Comparison of ENCODE assay signal across 23 cellular contexts in genomic region chr3:65905648-65906211, GRCh38.
"Had no signal": no experiment of that assay in that cellular context is flagged by ENCODE, and none has a peak within 500 bp of the region (broad histone marks: within the 10 kb centered on the region; RNA-seq: fewer than 3 reads in every experiment).

No MANE protein-coding gene starts in this region.

- H3K4me3 ChIP-seq: cardiac muscle cell, esophagus muscularis mucosa, lung, pancreas, stomach, testis, vagina had no signal

- H3K27me3 Mint-ChIP-seq: activated CD4-positive, alpha-beta memory T cell treated with anti-CD3 and anti-CD28 coated beads, Interleukin-2, amount 10 ng/mL, durations not matched to agents 7 days and 5 days; activated CD4-positive, alpha-beta T cell treated with anti-CD3 and anti-CD28 coated beads, Interleukin-2, amount 10 ng/mL, durations not matched to agents 24 days and 14 days; activated naive CD4-positive, alpha-beta T cell treated with anti-CD3 and anti-CD28 coated beads, Interleukin-2, amount 10 ng/mL, durations not matched to agents 7 days and 5 days; natural killer cell treated with Interleukin-12 subunit alpha and Interleukin-12 subunit beta and Interleukin-15 and Interleukin-18, amount 100 ng/mL, for 72 hours; T-cell had no signal

- ATAC-seq: activated CD4-positive, CD25-positive, alpha-beta regulatory T cell treated with anti-CD3 and anti-CD28 coated beads, Interleukin-2, amount 50 U/mL, for 24 hours; natural killer cell treated with Interleukin-12 subunit alpha and Interleukin-12 subunit beta and Interleukin-15 and Interleukin-18, amount 100 ng/mL, for 72 hours; sciatic nerve; stimulated activated effector memory CD8-positive, alpha-beta T cell treated with anti-CD3 and anti-CD28 coated beads, Interleukin-12 subunit alpha, Interleukin-12 subunit beta, amount 100 ng/mL, for 72 hours; T-cell had no signal

- H3K27ac Mint-ChIP-seq: activated CD4-positive, alpha-beta memory T cell treated with anti-CD3 and anti-CD28 coated beads, Interleukin-2, amount 10 ng/mL, durations not matched to agents 7 days and 5 days; activated CD4-positive, alpha-beta T cell treated with anti-CD3 and anti-CD28 coated beads, Interleukin-2, amount 10 ng/mL, durations not matched to agents 24 days and 14 days; activated naive CD4-positive, alpha-beta T cell treated with anti-CD3 and anti-CD28 coated beads, Interleukin-2, amount 10 ng/mL, durations not matched to agents 7 days and 5 days; natural killer cell treated with Interleukin-12 subunit alpha and Interleukin-12 subunit beta and Interleukin-15 and Interleukin-18, amount 100 ng/mL, for 72 hours; stimulated activated effector memory CD8-positive, alpha-beta T cell treated with anti-CD3 and anti-CD28 coated beads, Interleukin-12 subunit alpha, Interleukin-12 subunit beta, amount 100 ng/mL, for 72 hours; T-cell; T-helper 2 cell treated with Interferon-gamma antibody and Interleukin-4, amounts not matched to agents 5 μg/mL and 100 μg/mL, for 36 hours had no signal

- H3K4me3 Mint-ChIP-seq: activated CD4-positive, alpha-beta memory T cell treated with anti-CD3 and anti-CD28 coated beads, Interleukin-2, amount 10 ng/mL, durations not matched to agents 7 days and 5 days; activated CD4-positive, alpha-beta T cell treated with anti-CD3 and anti-CD28 coated beads, Interleukin-2, amount 10 ng/mL, durations not matched to agents 24 days and 14 days; activated naive CD4-positive, alpha-beta T cell treated with anti-CD3 and anti-CD28 coated beads, Interleukin-2, amount 10 ng/mL, durations not matched to agents 7 days and 5 days; natural killer cell treated with Interleukin-12 subunit alpha and Interleukin-12 subunit beta and Interleukin-15 and Interleukin-18, amount 100 ng/mL, for 72 hours; stimulated activated effector memory CD8-positive, alpha-beta T cell treated with anti-CD3 and anti-CD28 coated beads, Interleukin-12 subunit alpha, Interleukin-12 subunit beta, amount 100 ng/mL, for 72 hours; T-cell; T-helper 2 cell treated with Interferon-gamma antibody and Interleukin-4, amounts not matched to agents 5 μg/mL and 100 μg/mL, for 36 hours had no signal

- H3K9me3 Mint-ChIP-seq: activated CD4-positive, alpha-beta memory T cell treated with anti-CD3 and anti-CD28 coated beads, Interleukin-2, amount 10 ng/mL, durations not matched to agents 7 days and 5 days; activated CD4-positive, alpha-beta T cell treated with anti-CD3 and anti-CD28 coated beads, Interleukin-2, amount 10 ng/mL, durations not matched to agents 24 days and 14 days; stimulated activated effector memory CD8-positive, alpha-beta T cell treated with anti-CD3 and anti-CD28 coated beads, Interleukin-12 subunit alpha, Interleukin-12 subunit beta, amount 100 ng/mL, for 72 hours; T-helper 2 cell treated with Interferon-gamma antibody and Interleukin-4, amounts not matched to agents 5 μg/mL and 100 μg/mL, for 36 hours had no signal

- DNase-seq: activated CD4-positive, alpha-beta memory T cell treated with anti-CD3 and anti-CD28 coated beads, Interleukin-2, amount 10 ng/mL, durations not matched to agents 7 days and 5 days; activated CD4-positive, alpha-beta T cell treated with anti-CD3 and anti-CD28 coated beads, Interleukin-2, amount 10 ng/mL, durations not matched to agents 24 days and 14 days; activated effector memory CD4-positive, alpha-beta T cell treated with anti-CD3 and anti-CD28 coated beads, Interleukin-2, amount 50 U/mL, for 16 hours; activated naive CD4-positive, alpha-beta T cell treated with anti-CD3 and anti-CD28 coated beads, Interleukin-2, amount 10 ng/mL, durations not matched to agents 7 days and 5 days; dermis blood vessel endothelial cell; effector CD8-positive, alpha-beta T cell; midbrain; pancreas; small intestine; stimulated activated CD4-positive, alpha-beta T cell treated with anti-CD3 and anti-CD28 coated beads, Interleukin-2, amount 100 ng/mL, for 24 hours; stomach; T-cell; testis; trophoblast cell had no signal

- H3K36me3 Mint-ChIP-seq: activated naive CD4-positive, alpha-beta T cell treated with anti-CD3 and anti-CD28 coated beads, Interleukin-2, amount 10 ng/mL, durations not matched to agents 7 days and 5 days; natural killer cell treated with Interleukin-12 subunit alpha and Interleukin-12 subunit beta and Interleukin-15 and Interleukin-18, amount 100 ng/mL, for 72 hours; stimulated activated effector memory CD8-positive, alpha-beta T cell treated with anti-CD3 and anti-CD28 coated beads, Interleukin-12 subunit alpha, Interleukin-12 subunit beta, amount 100 ng/mL, for 72 hours; T-cell had no signal

- H3K4me1 Mint-ChIP-seq: activated CD4-positive, alpha-beta memory T cell treated with anti-CD3 and anti-CD28 coated beads, Interleukin-2, amount 10 ng/mL, durations not matched to agents 7 days and 5 days; activated CD4-positive, alpha-beta T cell treated with anti-CD3 and anti-CD28 coated beads, Interleukin-2, amount 10 ng/mL, durations not matched to agents 24 days and 14 days; activated naive CD4-positive, alpha-beta T cell treated with anti-CD3 and anti-CD28 coated beads, Interleukin-2, amount 10 ng/mL, durations not matched to agents 7 days and 5 days; stimulated activated effector memory CD8-positive, alpha-beta T cell treated with anti-CD3 and anti-CD28 coated beads, Interleukin-12 subunit alpha, Interleukin-12 subunit beta, amount 100 ng/mL, for 72 hours; T-cell had no signal
